In genomic region chr13:25901460-25902376, GRCh38 we compare ENCODE assay signal across 8 cellular contexts.
DNase-seq lines count a peak whose midpoint lies in the region; ATAC-seq and TF ChIP-seq lines count a peak whose summit lies in the region.

No MANE protein-coding gene starts in this region.

- H2AFZ ChIP-seq in ACC112 (ENCODE audit: low read length, unreplicated experiment), result no peak overlapping the region
- no peak overlapping the region for H2AFZ ChIP-seq in fibroblast of lung (ENCODE audit: low read length)

- peak; percentile 63 to 87 for DNase-seq in SJCRH30
- peak; percentile 68 to 87 for DNase-seq in fibroblast of lung (ENCODE audit: low read depth in 2 of 2)
- no peak for DNase-seq in iPS-NIHi7 (ENCODE audit: extremely low spot score)
- no peak for DNase-seq in GOT3 (lab: John Stamatoyannopoulos, UW)
- DNase-seq in lower leg skin (ENCODE audit: low spot score in 2 of 2), result no peak

- no peaks in the 10 kb centered on the region for H4K20me1 ChIP-seq in fibroblast of lung (ENCODE audit: control insufficient read depth, extremely low read depth, insufficient read depth, low read length)

- H3K9me3 ChIP-seq in SJCRH30 (replicated peaks) (peaks cover 11% of the 10 kb centered on the region), fibroblast of lung (ENCODE audit: control insufficient read depth, insufficient read depth, low read depth, low read length) (no peaks in the 10 kb centered on the region)

- H3K36me3 ChIP-seq in ACC112 (ENCODE audit: insufficient read depth, low read length) (no peaks in the 10 kb centered on the region), SJCRH30 (no peaks in the 10 kb centered on the region), fibroblast of lung (ENCODE audit: control insufficient read depth, insufficient read depth, low read length) (no peaks in the 10 kb centered on the region)

- peak; percentile 93 for ATAC-seq in GM18519 (IDR thresholded peaks at IDR 0.05; ENCODE audit: low FRiP score, unreplicated experiment)
- peak; percentile 76 for ATAC-seq in HG03064 (IDR thresholded peaks at IDR 0.05; ENCODE audit: low read depth, unreplicated experiment)

- WGBS in lower leg skin, 2 donors, result 31 to 45% methylated on average over 10 of the region's 10 CpGs

- no peak overlapping the region for H3K9ac ChIP-seq in fibroblast of lung (ENCODE audit: insufficient read depth, low read length)

- no peak for TF ChIP-seq CTCF in fibroblast of lung (conservative IDR thresholded peaks at IDR 0.05 in 1 of 2, IDR thresholded peaks at IDR 0.05 in 1 of 2; ENCODE audit: low read depth in 1 of 2, low read length in 2 of 2)
- no peak for TF ChIP-seq CTCF in lower leg skin (IDR thresholded peaks at IDR 0.05)

- no peak overlapping the region for H3K4me2 ChIP-seq in fibroblast of lung (ENCODE audit: extremely low read depth, insufficient read depth, low read length)

- intact Hi-C loops in lower leg skin (cut with DNase I; ENCODE audit: low total_unique reads), result no loop called here

- H3K27ac ChIP-seq in ACC112 (ENCODE audit: low read depth, low read length) (peak overlapping the region; percentile 73), SJCRH30 (peak overlapping the region; percentile 26), fibroblast of lung (ENCODE audit: insufficient read depth, low read length) (no peak overlapping the region)

- no peak overlapping the region for H3K4me3 ChIP-seq in ACC112 (ENCODE audit: low read depth, low read length)
- H3K4me3 ChIP-seq in SJCRH30, result no peak overlapping the region
- no peak overlapping the region for H3K4me3 ChIP-seq in fibroblast of lung (replicated peaks in 1 of 4; ENCODE audit: control extremely low read depth in 1 of 4, insufficient read depth in 1 of 4, low read depth in 3 of 4, low read length in 4 of 4)
- no peak overlapping the region for H3K4me3 ChIP-seq in lower leg skin (ENCODE audit: low read depth, poor library complexity, severe bottlenecking)

- H3K4me1 ChIP-seq in ACC112 (ENCODE audit: control insufficient read depth, insufficient read depth, low read length, unreplicated experiment) (peaks cover 3% of the 10 kb centered on the region), SJCRH30 (peaks cover 30% of the 10 kb centered on the region), fibroblast of lung (ENCODE audit: control insufficient read depth, extremely low read depth, insufficient read depth, low read length) (no peaks in the 10 kb centered on the region)

- TF ChIP-seq POLR2A in lower leg skin (IDR thresholded peaks at IDR 0.05), result no peak

- H3K79me2 ChIP-seq in ACC112 (ENCODE audit: control insufficient read depth, insufficient read depth, low read length, unreplicated experiment) (no peaks in the 10 kb centered on the region), fibroblast of lung (ENCODE audit: control insufficient read depth, insufficient read depth, low read length) (no peaks in the 10 kb centered on the region)

- H3K27me3 ChIP-seq in ACC112 (ENCODE audit: insufficient read depth, low read length) (no peaks in the 10 kb centered on the region), SJCRH30 (no peaks in the 10 kb centered on the region), fibroblast of lung (ENCODE audit: control insufficient read depth, insufficient read depth, low read length) (no peaks in the 10 kb centered on the region)

Comparison
In these comparisons a context has a peak if more than half of its experiments do, and no peak if none do; other contexts are left out.
1. DNase-seq: peak in SJCRH30 (2 of 2) and fibroblast of lung (2 of 2); none in iPS-NIHi7 (single experiment), GOT3 (single experiment) and lower leg skin (0 of 2).